Comparison of ENCODE assay signal across 11 cellular contexts in the genomic region with DNA sequence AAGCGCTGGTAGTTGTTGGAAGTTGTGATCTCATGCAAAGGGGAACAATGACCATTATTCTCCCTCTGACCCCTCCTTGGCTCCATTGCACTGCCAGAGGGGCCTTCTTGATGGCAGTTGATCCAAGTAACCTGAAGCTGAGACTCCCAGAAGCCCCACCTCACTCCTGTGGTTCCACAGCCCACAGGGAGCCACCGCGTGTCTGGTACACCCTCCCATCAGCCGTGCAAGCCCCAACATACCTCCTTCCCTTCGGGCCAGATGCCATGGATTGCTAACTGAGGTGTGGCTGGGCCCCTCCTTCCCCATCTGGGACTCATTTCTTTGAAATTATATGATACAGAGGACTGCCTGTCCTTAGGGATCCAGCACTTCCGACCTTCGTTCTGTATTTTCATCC. TPM values are rescaled to one million over a fixed set of nuclear protein-coding genes. Genes with fewer than 3 reads are reported as not detected.
DNase-seq lines count a peak whose midpoint lies in the region; ATAC-seq and TF ChIP-seq lines count a peak whose summit lies in the region.
"Had no signal": no experiment of that assay in that cellular context is flagged by ENCODE, and none has a peak within 500 bp of the region (broad histone marks: within the 10 kb centered on the region; RNA-seq: fewer than 3 reads in every experiment).

No MANE protein-coding gene starts in this region.

- no peak overlapping the region for H3K4me3 Mint-ChIP-seq in central memory CD8-positive, alpha-beta T cell
- H3K4me3 Mint-ChIP-seq: T-helper 1 cell treated with Interleukin-12 subunit alpha and Interleukin-12 subunit beta and Interleukin-4 antibody, amounts not matched to agents 30 μg/mL and 1 μg/mL, for 36 hours had no signal

- intact Hi-C loops in transverse colon (cut with DNase I; ENCODE audit: low total_unique reads) (no loop called here), tibial artery (cut with DNase I; ENCODE audit: low total_unique reads) (loop anchor here (5.0 kb wide), 1 partner anchor 57 kb away; no protein-coding TSS in a partner anchor)

- no peak for TF ChIP-seq EP300 in transverse colon (IDR thresholded peaks at IDR 0.05; ENCODE audit: low read depth)

- H3K4me3 ChIP-seq in transverse colon (no peak overlapping the region), tibial artery (no peak overlapping the region)

- TF ChIP-seq CTCF in transverse colon (IDR thresholded peaks at IDR 0.05), result no peak
- TF ChIP-seq CTCF in tibial artery (IDR thresholded peaks at IDR 0.05), result no peak

- H3K9me3 ChIP-seq in transverse colon (no peaks in the 10 kb centered on the region), tibial artery (no peaks in the 10 kb centered on the region)

- H3K36me3 ChIP-seq in transverse colon (no peaks in the 10 kb centered on the region), tibial artery (peaks cover 0 to 19% (median 14%) of the 10 kb centered on the region in 3 donors)

- H3K27ac ChIP-seq in transverse colon (peak overlapping the region; percentile 40 to 54 (median 48)), tibial artery (no peak overlapping the region)

- no peaks in the 10 kb centered on the region for H3K27me3 ChIP-seq in transverse colon
- no peaks in the 10 kb centered on the region for H3K27me3 ChIP-seq in tibial artery

- WGBS in transverse colon (ENCODE audit: low coverage in 1 of 2), 2 donors, result 71 to 83% methylated on average over 2 to 7 of the region's 7 CpGs

- H3K27ac Mint-ChIP-seq in central memory CD8-positive, alpha-beta T cell (ENCODE audit: low read depth), result peak overlapping the region; percentile 22
- H3K27ac Mint-ChIP-seq: T-helper 1 cell treated with Interleukin-12 subunit alpha and Interleukin-12 subunit beta and Interleukin-4 antibody, amounts not matched to agents 30 μg/mL and 1 μg/mL, for 36 hours had no signal

- no peaks in the 10 kb centered on the region for H3K27me3 Mint-ChIP-seq in central memory CD8-positive, alpha-beta T cell

- peaks cover 56% of the 10 kb centered on the region for H3K4me1 Mint-ChIP-seq in central memory CD8-positive, alpha-beta T cell

- TF ChIP-seq POLR2A in transverse colon (IDR thresholded peaks at IDR 0.05), result no peak

- no peaks in the 10 kb centered on the region for H3K9me3 Mint-ChIP-seq in central memory CD8-positive, alpha-beta T cell
- H3K9me3 Mint-ChIP-seq: T-helper 1 cell treated with Interleukin-12 subunit alpha and Interleukin-12 subunit beta and Interleukin-4 antibody, amounts not matched to agents 30 μg/mL and 1 μg/mL, for 36 hours had no signal

- H3K4me1 ChIP-seq in transverse colon, result peaks cover 18 to 60% (median 29%) of the 10 kb centered on the region in 4 donors
- H3K4me1 ChIP-seq in tibial artery, result peaks cover 0 to 38% (median 12%) of the 10 kb centered on the region in 4 donors

- H3K36me3 Mint-ChIP-seq in central memory CD8-positive, alpha-beta T cell (ENCODE audit: insufficient read depth), result peaks cover 29% of the 10 kb centered on the region

- DNase-seq in NCI-H1694 (lab: John Stamatoyannopoulos, UW) (peak; percentile 67), midbrain (lab: John Stamatoyannopoulos, UW) (peak; percentile 22), transverse colon (peak; percentile 63), NOMO-1 treated with DMSO at 0.1 percent for 48 hours (lab: John Stamatoyannopoulos, UW; ENCODE audit: unreplicated experiment) (no peak), NK-92 (lab: John Stamatoyannopoulos, UW; ENCODE audit: unreplicated experiment) (no peak), tibial artery (no peak)
- DNase-seq in central memory CD8-positive, alpha-beta T cell (ENCODE audit: low spot score in 2 of 2), result no peak
- DNase-seq: activated T-cell treated with anti-CD3 and anti-CD28 coated beads, Interleukin-2, amount 50 U/mL, for 1 hour had no signal

- ATAC-seq in central memory CD8-positive, alpha-beta T cell (replicated peaks; ENCODE audit: extremely low read depth, poor library complexity, severe bottlenecking), result no peak
- ATAC-seq in HG03045 (IDR thresholded peaks at IDR 0.05; ENCODE audit: unreplicated experiment), result no peak

- in situ Hi-C loops in transverse colon (cut with MboI; ENCODE audit: low pct_ligation_motif_present in 1 of 4, low pct_unique_long_range_greater_than_20kb in 1 of 4, low sequenced_read_pairs in 3 of 4), result no loop called here

RNA-seq across cellular contexts. Expression of gene SAP30BP, which starts 17.8 kb away (rescaled TPM):
- 10 to 100 TPM; 49.0 to 83.8 (median 71.4) TPM for total RNA-seq in transverse colon

RNA-seq across cellular contexts. Expression of gene RECQL5, which starts 18.0 kb away (rescaled TPM):
- total RNA-seq in transverse colon, result 100 to 1,000 TPM in 2 of 4 donors, 10 to 100 TPM in 2; 25.1 to 129 (median 80.3) TPM

RNA-seq across cellular contexts. Expression of gene ITGB4, which starts 36.3 kb away (rescaled TPM):
- 100 to 1,000 TPM; 196 to 323 (median 229) TPM for total RNA-seq in transverse colon

RNA-seq across cellular contexts. Expression of gene SMIM5, which starts 51.7 kb away (rescaled TPM):
- total RNA-seq in transverse colon, result 10 to 100 TPM in 3 of 4 donors, not detected in 1; 31.3 to 71.4 (median 50.0) TPM
- total RNA-seq: lung microvascular endothelial cell had no signal

Comparison
In these comparisons a context has a peak if more than half of its experiments do, and no peak if none do; other contexts are left out.
1. DNase-seq: peak in NCI-H1694 (single experiment), midbrain (single experiment) and transverse colon (single experiment); none in central memory CD8-positive, alpha-beta T cell (0 of 2), NOMO-1 treated with DMSO at 0.1 percent for 48 hours (single experiment), NK-92 (single experiment) and tibial artery (0 of 2).
2. H3K27ac ChIP-seq: peak in transverse colon (4 of 4); none in tibial artery (0 of 2).